Comparison of ENCODE assay signal across 18 cellular contexts in genomic region chr12:76549131-76549530, GRCh38. TPM values are rescaled to one million over a fixed set of nuclear protein-coding genes. Genes with fewer than 3 reads are reported as not detected.
A peak's percentile ranks its signal among the peaks of the same experiment; 100 is the strongest.
DNase-seq lines count a peak whose midpoint lies in the region; ATAC-seq, FAIRE-seq and TF ChIP-seq lines count a peak whose summit lies in the region.
"Had no signal": no experiment of that assay in that cellular context is flagged by ENCODE, and none has a peak within 500 bp of the region (broad histone marks: within the 10 kb centered on the region; RNA-seq: fewer than 3 reads in every experiment).

No MANE protein-coding gene starts in this region.

- POLR2A ChIA-PET in CD4-positive, alpha-beta memory T cell (lab: Charles Lee; ENCODE audit: partially characterized antibody), result no interaction called here
- POLR2A ChIA-PET in K562 (lab: Yijun Ruan, JAX), result interaction anchor here (2.6 kb wide), 2 partner anchors 10 kb away, joined by 10 to 11 read pairs; partner anchors contain the start of gene OSBPL8

- no peaks in the 10 kb centered on the region for H3K9me1 ChIP-seq in K562 (ENCODE audit: control insufficient read depth, insufficient read depth, low read length)

- H3K9me3 ChIP-seq in CD4-positive, alpha-beta memory T cell (ENCODE audit: control insufficient read depth in 1 of 2, low read length in 2 of 2), result no peaks in the 10 kb centered on the region
- H3K9me3 ChIP-seq in K562 (replicated peaks; ENCODE audit: control insufficient read depth, insufficient read depth, low read depth, low read length), result no peaks in the 10 kb centered on the region
- H3K9me3 ChIP-seq: vagina had no signal

- BruUV-seq in K562 (replicated peaks; lab: Mats Ljungman, UMichigan), result no TSS peak

- FAIRE-seq in K562 (lab: Jason Lieb, UNC), result no peak
- FAIRE-seq: kidney had no signal

- no peak overlapping the region for H3K9ac ChIP-seq in K562 (ENCODE audit: insufficient read depth in 1 of 2, low read depth in 2 of 2, low read length in 2 of 2)

- CTCF ChIA-PET in CD4-positive, alpha-beta memory T cell (lab: Charles Lee; ENCODE audit: partially characterized antibody), result no interaction called here
- CTCF ChIA-PET in K562 (lab: Yijun Ruan, JAX; ENCODE audit: low intra/inter-chr PET ratio), result no interaction called here

- H3K27ac Mint-ChIP-seq in CD4-positive, alpha-beta memory T cell, result peak overlapping the region in 3 of 7 donors; percentile 2 to 55 (median 43)
- H3K27ac Mint-ChIP-seq in neural crest cell (ENCODE audit: unreplicated experiment), result peak overlapping the region; percentile 0
- H3K27ac Mint-ChIP-seq: activated naive CD4-positive, alpha-beta T cell treated with anti-CD3 and anti-CD28 coated beads for 36 hours had no signal

- 13% methylated on average over 4 of the region's 4 CpGs for WGBS in K562 (ENCODE audit: insufficient coverage, low coverage, missing lambda C conversion rate)

- no peaks in the 10 kb centered on the region for H3K27me3 Mint-ChIP-seq in CD4-positive, alpha-beta memory T cell
- no peaks in the 10 kb centered on the region for H3K27me3 Mint-ChIP-seq in neural crest cell (ENCODE audit: low read depth)

- peaks cover 94% of the 10 kb centered on the region for H3K4me1 ChIP-seq in CD4-positive, alpha-beta memory T cell (ENCODE audit: insufficient read depth, low read length)
- H3K4me1 ChIP-seq in K562 (replicated peaks in 1 of 2; ENCODE audit: control insufficient read depth in 2 of 2, insufficient read depth in 2 of 2, low read length in 2 of 2), result peaks cover 11 to 39% of the 10 kb centered on the region in 2 experiments; a peak in 4 of 5 replicates

- DNase-seq in CD4-positive, alpha-beta memory T cell, result no peak
- DNase-seq in LHCN-M2 (ENCODE audit: low read depth) (peak; percentile 40), K562 (ENCODE audit: extremely low read depth in 1 of 4, low spot score in 3 of 4) (no peak), neural crest cell (ENCODE audit: low read depth, low spot score) (no peak), cardiac septum (ENCODE audit: low spot score) (no peak), KG1 (lab: John Stamatoyannopoulos, UW) (no peak)
- DNase-seq in central memory CD4-positive, alpha-beta T cell, result no peak
- DNase-seq: activated CD4-positive, alpha-beta T cell treated with anti-CD3 and anti-CD28 coated beads for 48 hours; activated CD8-positive, alpha-beta memory T cell treated with anti-CD3 and anti-CD28 coated beads, Interleukin-2, amount 50 U/mL, for 48 hours; activated naive CD4-positive, alpha-beta T cell treated with anti-CD3 and anti-CD28 coated beads for 36 hours; Kasumi-1; kidney; NCI-H1694 treated with DMSO at 0.1 percent for 48 hours; T1000 had no signal

- no peak for TF ChIP-seq RAD21 in K562 (CRISPR knock-in tag; conservative IDR thresholded peaks at IDR 0.05 in 1 of 2, IDR thresholded peaks at IDR 0.05 in 1 of 2)

- peak overlapping the region in 6 of 8 donors; percentile 6 to 55 (median 32) for H3K4me3 Mint-ChIP-seq in CD4-positive, alpha-beta memory T cell
- H3K4me3 Mint-ChIP-seq in neural crest cell, result no peak overlapping the region
- H3K4me3 Mint-ChIP-seq: activated naive CD4-positive, alpha-beta T cell treated with anti-CD3 and anti-CD28 coated beads for 36 hours had no signal

- no peak overlapping the region for H3K27ac ChIP-seq in CD4-positive, alpha-beta memory T cell (ENCODE audit: low read depth, low read length)
- H3K27ac ChIP-seq in K562 (ENCODE audit: extremely low read depth, low read depth, low read length), result no peak overlapping the region
- H3K27ac ChIP-seq: hepatocyte, vagina had no signal

- no peak for TF ChIP-seq EP300 in K562 (IDR thresholded peaks at IDR 0.05; ENCODE audit: low read length)

- H3K9me3 Mint-ChIP-seq in CD4-positive, alpha-beta memory T cell, result no peaks in the 10 kb centered on the region
- no peaks in the 10 kb centered on the region for H3K9me3 Mint-ChIP-seq in neural crest cell
- H3K9me3 Mint-ChIP-seq: activated naive CD4-positive, alpha-beta T cell treated with anti-CD3 and anti-CD28 coated beads for 36 hours had no signal

- H2AFZ ChIP-seq in K562 (ENCODE audit: low read depth, low read length), result no peak overlapping the region
- H2AFZ ChIP-seq: hepatocyte had no signal

- no peak for TF ChIP-seq POLR2A in K562 (conservative IDR thresholded peaks at IDR 0.05)

- H3K79me2 ChIP-seq in K562 (ENCODE audit: control insufficient read depth, insufficient read depth, low read length), result peaks cover 91% of the 10 kb centered on the region

- no peak overlapping the region for H3K4me2 ChIP-seq in K562 (ENCODE audit: insufficient read depth, low read length)

- H3K27me3 ChIP-seq in CD4-positive, alpha-beta memory T cell (ENCODE audit: insufficient read depth, low read length), result no peaks in the 10 kb centered on the region
- H3K27me3 ChIP-seq in K562 (ENCODE audit: control insufficient read depth in 2 of 2, insufficient read depth in 2 of 2, low read length in 2 of 2), result no peaks in the 10 kb centered on the region
- H3K27me3 ChIP-seq: hepatocyte, vagina had no signal

- H3K4me3 ChIP-seq in CD4-positive, alpha-beta memory T cell (ENCODE audit: low read length in 2 of 2), result no peak overlapping the region
- no peak overlapping the region for H3K4me3 ChIP-seq in K562
- H3K4me3 ChIP-seq: hepatocyte, vagina had no signal

- TF ChIP-seq CTCF in K562 (IDR thresholded peaks at IDR 0.05 in 2 of 3, conservative IDR thresholded peaks at IDR 0.05 in 1 of 3; ENCODE audit: insufficient read depth in 2 of 3, low read depth in 1 of 3, low read length in 3 of 3), result no peak
- no peak for TF ChIP-seq CTCF in neural crest cell (conservative IDR thresholded peaks at IDR 0.05)

- H3K4me1 Mint-ChIP-seq in CD4-positive, alpha-beta memory T cell, result peaks cover 60 to 89% (median 77%) of the 10 kb centered on the region in 4 donors
- H3K4me1 Mint-ChIP-seq in neural crest cell, result peaks cover 39% of the 10 kb centered on the region

- intact Hi-C loops in CD4-positive, alpha-beta memory T cell (cut with micrococcal nuclease), result no loop called here
- intact Hi-C loops in K562 (cut with micrococcal nuclease) (no loop called here), cardiac septum (cut with DNase I) (no loop called here)

- peaks cover 4 to 6% of the 10 kb centered on the region in 2 donors for H3K36me3 Mint-ChIP-seq in CD4-positive, alpha-beta memory T cell
- H3K36me3 Mint-ChIP-seq in neural crest cell (ENCODE audit: low read depth), result no peaks in the 10 kb centered on the region

- H4K20me1 ChIP-seq in K562 (replicated peaks; ENCODE audit: control insufficient read depth, insufficient read depth, low read length), result peaks cover 8% of the 10 kb centered on the region; the same call in 1 of the 2 replicates

- no peaks in the 10 kb centered on the region for H3K36me3 ChIP-seq in CD4-positive, alpha-beta memory T cell (ENCODE audit: insufficient read depth, low read length)
- no peaks in the 10 kb centered on the region for H3K36me3 ChIP-seq in K562 (ENCODE audit: control insufficient read depth, insufficient read depth, low read length)
- H3K36me3 ChIP-seq: vagina had no signal

- ATAC-seq in K562 (peak; percentile 24), GM18511 (IDR thresholded peaks at IDR 0.05; ENCODE audit: unreplicated experiment) (no peak)
- ATAC-seq: Right ventricle myocardium inferior had no signal

- in situ Hi-C loops in K562 (cut with MboI), result no loop called here

TF ChIP-seq in K562, 482 proteins besides CTCF, POLR2A, EP300 and RAD21 (continues in another document):
- no peak for TF ChIP-seq E2F5 (CRISPR knock-in tag; IDR thresholded peaks at IDR 0.05)
- no peak for TF ChIP-seq KAT8 (IDR thresholded peaks at IDR 0.05; ENCODE audit: low read depth)
- no peak for TF ChIP-seq PML (IDR thresholded peaks at IDR 0.05; ENCODE audit: low read length)
- TF ChIP-seq DPF2 (IDR thresholded peaks at IDR 0.05), result no peak
- TF ChIP-seq ZNF282 (CRISPR knock-in tag; IDR thresholded peaks at IDR 0.05), result no peak

RNA-seq across cellular contexts. Expression of gene OSBPL8, which starts 10.4 kb away (rescaled TPM):
- total RNA-seq in CD4-positive, alpha-beta memory T cell, result 100 to 1,000 TPM; 126 to 127 TPM
- polyA plus RNA-seq in CD4-positive, alpha-beta memory T cell, result 100 to 1,000 TPM; 130 to 143 TPM
- total RNA-seq in LHCN-M2 (2014; rRNA removed) (50.5 and 56.8 TPM in 2 replicates), K562 (2014; rRNA removed) (28.3 and 32.1 TPM in 2 replicates), K562 (2014; rRNA removed; fragmentation: Illumina TruSeq; extraction: Trizol) (81.0 and 94.9 TPM in 2 replicates), K562 (2015; rRNA removed; fragmentation: Illumina TruSeq; extraction: Trizol) (70.2 and 78.3 TPM in 2 replicates), K562 (2021) (82.7 and 88.6 TPM in 2 replicates), neural crest cell (74.9 and 75.8 TPM in 2 replicates), cardiac septum (43.2 TPM)
- polyA plus RNA-seq in LHCN-M2 (2012), result 12.6 TPM
- 52.8 and 159 TPM in 2 replicates for total RNA-seq in K562 (2011; cell fraction: chromatin; rRNA removed; ENCODE audit: low replicate concordance)
- 43.4 and 53.4 TPM in 2 replicates for total RNA-seq in K562 (2011; cell fraction: nucleolus; rRNA removed)
- total RNA-seq in K562 (2011; cell fraction: nucleoplasm; rRNA removed), result 46.3 and 48.5 TPM in 2 replicates
- polyA plus RNA-seq in K562 (2011; rRNA removed) (34.2 and 52.7 TPM in 2 replicates), K562 (2014; fragmentation: Illumina TruSeq; extraction: Trizol) (36.2 and 42.8 TPM in 2 replicates), K562 (2014; fragmentation: Nextera tagmentation; extraction: Ambion mirVana) (10 to 100 TPM; 17.4 to 19.9 TPM), K562 (2014; rRNA removed) (25.6 and 31.4 TPM in 2 replicates)
- 15.3 and 41.1 TPM in 2 replicates for polyA plus RNA-seq in K562 (2011; cell fraction: cytosol; rRNA removed)
- polyA plus RNA-seq in K562 (2011; cell fraction: nucleus; rRNA removed), result 19.3 and 21.6 TPM in 2 replicates
- polyA plus RNA-seq in K562 (2012), result 28.9 and 29.0 TPM in 2 replicates
- polyA minus RNA-seq in K562 (2011; rRNA and poly(A)+ RNA removed), result 334 and 360 TPM in 2 replicates
- polyA minus RNA-seq in K562 (2011; cell fraction: cytosol; rRNA and poly(A)+ RNA removed), result 66.7 and 80.0 TPM in 2 replicates
- polyA minus RNA-seq in K562 (2011; cell fraction: nucleus; rRNA and poly(A)+ RNA removed), result 73.6 and 124 TPM in 2 replicates
